In the genomic region with DNA sequence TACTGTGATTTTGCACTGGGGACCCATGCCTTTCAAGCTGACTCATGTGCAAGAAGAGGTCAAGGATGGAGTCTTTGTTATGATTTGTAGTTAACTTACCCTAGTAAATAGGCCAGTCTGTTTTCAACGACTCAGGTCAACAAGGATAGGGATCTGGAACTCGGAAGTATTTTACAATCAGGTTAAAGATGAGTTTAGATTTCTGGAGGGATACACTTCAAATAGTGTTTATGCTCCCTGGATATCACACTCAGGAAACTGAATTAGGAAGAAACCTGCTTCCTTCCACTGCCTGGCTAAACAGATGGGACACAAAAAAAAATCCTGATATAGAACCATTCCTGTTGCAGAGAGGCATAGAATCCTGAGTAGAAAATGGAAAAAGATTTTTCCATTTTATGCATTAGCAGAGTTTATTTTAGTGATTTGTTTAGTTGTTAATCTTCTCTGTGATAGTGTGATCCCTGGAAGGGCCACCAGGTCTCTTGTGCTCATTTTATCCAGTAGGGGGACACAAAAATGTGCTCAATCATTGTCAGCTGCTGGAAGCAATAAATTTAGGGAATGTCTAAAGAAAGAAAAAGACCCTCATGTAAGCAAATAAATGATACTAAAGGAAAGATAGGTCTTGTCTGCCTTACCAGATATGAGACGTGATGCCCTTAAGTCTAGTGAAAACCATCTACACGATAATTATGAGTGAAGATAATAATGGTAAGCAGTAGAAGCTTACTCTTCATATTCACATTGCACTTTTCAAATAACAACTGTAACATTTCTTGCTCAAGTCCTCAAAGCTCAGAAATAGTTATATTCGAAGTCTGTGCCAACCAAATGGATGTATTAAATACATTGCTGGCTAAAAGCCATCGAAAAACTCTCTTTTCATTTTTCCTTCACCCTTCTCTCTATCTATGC, we compare ENCODE assay signal across 8 cellular contexts.
A peak's percentile ranks its signal among the peaks of the same experiment; 100 is the strongest.
DNase-seq lines count a peak whose midpoint lies in the region; ATAC-seq, FAIRE-seq and TF ChIP-seq lines count a peak whose summit lies in the region.

No MANE protein-coding gene starts in this region.

- no peak for FAIRE-seq in HTR-8/SVneo (lab: Jason Lieb, UNC)

- peaks cover 31% of the 10 kb centered on the region for H3K4me1 ChIP-seq in CD8-positive, alpha-beta memory T cell (ENCODE audit: insufficient read depth, low read length)

- peak; percentile 18 for TF ChIP-seq CTCF in natural killer cell (IDR thresholded peaks at IDR 0.05)

- no peak overlapping the region for H3K27ac Mint-ChIP-seq in T-helper 2 cell treated with Interferon-gamma antibody and Interleukin-4, amounts not matched to agents 5 μg/mL and 100 μg/mL, for 36 hours
- H3K27ac Mint-ChIP-seq in natural killer cell: peak overlapping the region in 1 of 2 donors; percentile 33
- peak overlapping the region in 3 of 8 donors; percentile 11 to 62 (median 44) for H3K27ac Mint-ChIP-seq in CD8-positive, alpha-beta memory T cell

- no peaks in the 10 kb centered on the region for H3K27me3 ChIP-seq in CD8-positive, alpha-beta memory T cell (ENCODE audit: insufficient read depth, low read length, poor library complexity, severe bottlenecking)

- H3K4me1 Mint-ChIP-seq in T-helper 2 cell treated with Interferon-gamma antibody and Interleukin-4, amounts not matched to agents 5 μg/mL and 100 μg/mL, for 36 hours (ENCODE audit: low read depth): peaks cover 18% of the 10 kb centered on the region
- peaks cover 12 to 32% of the 10 kb centered on the region in 2 donors for H3K4me1 Mint-ChIP-seq in natural killer cell
- peaks cover 11 to 25% (median 13%) of the 10 kb centered on the region in 3 donors for H3K4me1 Mint-ChIP-seq in CD8-positive, alpha-beta memory T cell

- no peaks in the 10 kb centered on the region for H3K9me3 ChIP-seq in CD8-positive, alpha-beta memory T cell (ENCODE audit: low read length)

- POLR2A ChIA-PET in CD8-positive, alpha-beta memory T cell (lab: Charles Lee): interaction anchor here (0.6 kb wide), 1 partner anchor 11 kb away, joined by 4 read pairs; no protein-coding TSS in a partner anchor

- H3K27ac ChIP-seq in CD8-positive, alpha-beta memory T cell (ENCODE audit: low read depth, low read length): no peak overlapping the region

- intact Hi-C loops in natural killer cell (cut with micrococcal nuclease): no loop called here

- H3K27me3 Mint-ChIP-seq in T-helper 2 cell treated with Interferon-gamma antibody and Interleukin-4, amounts not matched to agents 5 μg/mL and 100 μg/mL, for 36 hours (ENCODE audit: low read depth): no peaks in the 10 kb centered on the region
- peaks cover 3 to 13% of the 10 kb centered on the region in 2 donors for H3K27me3 Mint-ChIP-seq in natural killer cell (ENCODE audit: low read depth in 2 of 2)
- H3K27me3 Mint-ChIP-seq in CD8-positive, alpha-beta memory T cell: peaks cover 0 to 4% of the 10 kb centered on the region in 2 donors

- peak overlapping the region; percentile 42 for H3K4me3 Mint-ChIP-seq in T-helper 2 cell treated with Interferon-gamma antibody and Interleukin-4, amounts not matched to agents 5 μg/mL and 100 μg/mL, for 36 hours
- no peak overlapping the region for H3K4me3 Mint-ChIP-seq in natural killer cell
- H3K4me3 Mint-ChIP-seq in CD8-positive, alpha-beta memory T cell: peak overlapping the region in 1 of 7 donors; percentile 18

- CTCF ChIA-PET in CD8-positive, alpha-beta memory T cell (lab: Charles Lee): no interaction called here

- H3K9me3 Mint-ChIP-seq in T-helper 2 cell treated with Interferon-gamma antibody and Interleukin-4, amounts not matched to agents 5 μg/mL and 100 μg/mL, for 36 hours: no peaks in the 10 kb centered on the region
- H3K9me3 Mint-ChIP-seq in natural killer cell: no peaks in the 10 kb centered on the region
- H3K9me3 Mint-ChIP-seq in CD8-positive, alpha-beta memory T cell: no peaks in the 10 kb centered on the region

- H3K36me3 Mint-ChIP-seq in T-helper 2 cell treated with Interferon-gamma antibody and Interleukin-4, amounts not matched to agents 5 μg/mL and 100 μg/mL, for 36 hours (ENCODE audit: low read depth): no peaks in the 10 kb centered on the region
- no peaks in the 10 kb centered on the region for H3K36me3 Mint-ChIP-seq in natural killer cell
- H3K36me3 Mint-ChIP-seq in CD8-positive, alpha-beta memory T cell: no peaks in the 10 kb centered on the region

- ATAC-seq in natural killer cell: no peak

- no peak overlapping the region for H3K4me3 ChIP-seq in CD8-positive, alpha-beta memory T cell (ENCODE audit: low read length)

- H3K36me3 ChIP-seq in CD8-positive, alpha-beta memory T cell (ENCODE audit: insufficient read depth, low read length): no peaks in the 10 kb centered on the region

- no peak for DNase-seq in T-helper 2 cell treated with Interferon-gamma antibody and Interleukin-4, amounts not matched to agents 5 μg/mL and 100 μg/mL, for 36 hours (ENCODE audit: low spot score)
- DNase-seq in T-helper 2 cell (no peak), NCI-H748 treated with DMSO at 0.1 percent for 48 hours (lab: John Stamatoyannopoulos, UW) (peak; percentile 52), dermis microvascular lymphatic vessel endothelial cell (ENCODE audit: low read depth in 2 of 2) (peak; percentile 63 to 78), natural killer cell (no peak), SKM-1 (lab: John Stamatoyannopoulos, UW; ENCODE audit: unreplicated experiment) (no peak), HTR-8/SVneo (ENCODE audit: insufficient read length, low spot score) (no peak)
- no peak for DNase-seq in CD8-positive, alpha-beta memory T cell

Comparison
In these comparisons a context has a peak if more than half of its experiments do, and no peak if none do; other contexts are left out.
1. DNase-seq: peak in NCI-H748 treated with DMSO at 0.1 percent for 48 hours (single experiment) and dermis microvascular lymphatic vessel endothelial cell (2 of 2); none in T-helper 2 cell treated with Interferon-gamma antibody and Interleukin-4, amounts not matched to agents 5 μg/mL and 100 μg/mL, for 36 hours (single experiment), T-helper 2 cell (0 of 5), natural killer cell (single experiment), SKM-1 (single experiment), CD8-positive, alpha-beta memory T cell (0 of 5) and HTR-8/SVneo (single experiment).